ENCODE assay signal across 9 cellular contexts in genomic region chr14:99579903-99580570, GRCh38. TPM values are rescaled to one million over a fixed set of nuclear protein-coding genes. Genes with fewer than 3 reads are reported as not detected.
DNase-seq lines count a peak whose midpoint lies in the region; ATAC-seq, FAIRE-seq and TF ChIP-seq lines count a peak whose summit lies in the region.
"Had no signal": no experiment of that assay in that cellular context is flagged by ENCODE, and none has a peak within 500 bp of the region (broad histone marks: within the 10 kb centered on the region; RNA-seq: fewer than 3 reads in every experiment).

No MANE protein-coding gene starts in this region.

- intact Hi-C loops in K562 (cut with micrococcal nuclease) (no loop called here), left colon (cut with DNase I, micrococcal nuclease) (no loop called here)
- intact Hi-C loops in activated T-helper 1 cell treated with anti-CD3 and anti-CD28 coated beads, Interleukin-12 subunit alpha, Interleukin-12 subunit beta, Interleukin-2, Interleukin-4 antibody, amounts not matched to agents 30 ng/mL and 10 ng/mL and 1 ng/mL, durations not matched to agents 14 hours and 24 hours and 36 hours (cut with micrococcal nuclease): no loop called here

- peak overlapping the region; percentile 61 for H3K27ac ChIP-seq in HUES64 (ENCODE audit: low read depth, low read length)
- H3K27ac ChIP-seq in K562 (ENCODE audit: extremely low read depth, low read depth, low read length): no peak overlapping the region

- H3K4me1 ChIP-seq in HUES64 (ENCODE audit: insufficient read depth, low read length): peaks cover 24% of the 10 kb centered on the region
- H3K4me1 ChIP-seq in K562 (replicated peaks in 1 of 2; ENCODE audit: control insufficient read depth in 2 of 2, insufficient read depth in 2 of 2, low read length in 2 of 2): peaks cover 0 to 37% of the 10 kb centered on the region in 2 experiments; a peak in 3 of 5 replicates

- ATAC-seq in K562 (peak; percentile 59), left colon (peak; percentile 77)

- in situ Hi-C loops in K562 (cut with MboI): no loop called here

- no peak overlapping the region for H3K4me3 Mint-ChIP-seq in activated T-helper 1 cell treated with anti-CD3 and anti-CD28 coated beads, Interleukin-12 subunit alpha, Interleukin-12 subunit beta, Interleukin-2, Interleukin-4 antibody, amounts not matched to agents 30 ng/mL and 10 ng/mL and 1 ng/mL, durations not matched to agents 14 hours and 24 hours and 36 hours
- H3K4me3 Mint-ChIP-seq: activated naive CD8-positive, alpha-beta T cell treated with anti-CD3 and anti-CD28 coated beads, Interleukin-2, amount 10 ng/mL, durations not matched to agents 7 days and 5 days had no signal

- H3K9me1 ChIP-seq in K562 (ENCODE audit: control insufficient read depth, insufficient read depth, low read length): no peaks in the 10 kb centered on the region

- no peaks in the 10 kb centered on the region for H3K9me3 Mint-ChIP-seq in activated T-helper 1 cell treated with anti-CD3 and anti-CD28 coated beads, Interleukin-12 subunit alpha, Interleukin-12 subunit beta, Interleukin-2, Interleukin-4 antibody, amounts not matched to agents 30 ng/mL and 10 ng/mL and 1 ng/mL, durations not matched to agents 14 hours and 24 hours and 36 hours
- H3K9me3 Mint-ChIP-seq: activated naive CD8-positive, alpha-beta T cell treated with anti-CD3 and anti-CD28 coated beads, Interleukin-2, amount 10 ng/mL, durations not matched to agents 7 days and 5 days had no signal

- TF ChIP-seq EP300 in K562 (IDR thresholded peaks at IDR 0.05; ENCODE audit: low read length): no peak

- H3K27ac Mint-ChIP-seq in activated T-helper 1 cell treated with anti-CD3 and anti-CD28 coated beads, Interleukin-12 subunit alpha, Interleukin-12 subunit beta, Interleukin-2, Interleukin-4 antibody, amounts not matched to agents 30 ng/mL and 10 ng/mL and 1 ng/mL, durations not matched to agents 14 hours and 24 hours and 36 hours: no peak overlapping the region
- H3K27ac Mint-ChIP-seq: activated naive CD8-positive, alpha-beta T cell treated with anti-CD3 and anti-CD28 coated beads, Interleukin-2, amount 10 ng/mL, durations not matched to agents 7 days and 5 days had no signal

- H3K4me3 ChIP-seq in HUES64 (ENCODE audit: low read length): no peak overlapping the region
- no peak overlapping the region for H3K4me3 ChIP-seq in K562

- peak; percentile 14 to 31 (median 28) for DNase-seq in K562 (ENCODE audit: extremely low read depth in 1 of 4, low spot score in 3 of 4)
- DNase-seq in left colon: peak; percentile 76 to 88
- peak; percentile 79 for DNase-seq in ureter (ENCODE audit: low spot score)
- DNase-seq in NCI-H69 (lab: John Stamatoyannopoulos, UW): no peak
- DNase-seq in activated T-helper 1 cell treated with anti-CD3 and anti-CD28 coated beads, Interleukin-12 subunit alpha, Interleukin-12 subunit beta, Interleukin-2, Interleukin-4 antibody, amounts not matched to agents 30 ng/mL and 10 ng/mL and 1 ng/mL, durations not matched to agents 14 hours and 24 hours and 36 hours (ENCODE audit: low spot score): no peak
- DNase-seq in activated CD4-positive, alpha-beta T cell treated with anti-CD3 and anti-CD28 coated beads for 4 hours: no peak
- DNase-seq: activated naive CD8-positive, alpha-beta T cell treated with anti-CD3 and anti-CD28 coated beads, Interleukin-2, amount 10 ng/mL, durations not matched to agents 7 days and 5 days had no signal

- TF ChIP-seq CTCF in K562 (IDR thresholded peaks at IDR 0.05 in 2 of 3, conservative IDR thresholded peaks at IDR 0.05 in 1 of 3; ENCODE audit: insufficient read depth in 2 of 3, low read depth in 1 of 3, low read length in 3 of 3): no peak

- H3K36me3 Mint-ChIP-seq in activated T-helper 1 cell treated with anti-CD3 and anti-CD28 coated beads, Interleukin-12 subunit alpha, Interleukin-12 subunit beta, Interleukin-2, Interleukin-4 antibody, amounts not matched to agents 30 ng/mL and 10 ng/mL and 1 ng/mL, durations not matched to agents 14 hours and 24 hours and 36 hours (ENCODE audit: low read depth): no peaks in the 10 kb centered on the region
- H3K36me3 Mint-ChIP-seq: activated naive CD8-positive, alpha-beta T cell treated with anti-CD3 and anti-CD28 coated beads, Interleukin-2, amount 10 ng/mL, durations not matched to agents 7 days and 5 days had no signal

- POLR2A ChIA-PET in K562 (lab: Yijun Ruan, JAX): interaction anchor here (0.6 kb wide), 1 partner anchor 781 kb away, joined by 3 read pairs; no protein-coding TSS in a partner anchor

- no peak overlapping the region for H3K4me2 ChIP-seq in K562 (ENCODE audit: insufficient read depth, low read length)

- TF ChIP-seq POLR2A in K562 (conservative IDR thresholded peaks at IDR 0.05): no peak

- no peak for TF ChIP-seq RAD21 in K562 (CRISPR knock-in tag; conservative IDR thresholded peaks at IDR 0.05 in 1 of 2, IDR thresholded peaks at IDR 0.05 in 1 of 2)

- no peaks in the 10 kb centered on the region for H3K4me1 Mint-ChIP-seq in activated T-helper 1 cell treated with anti-CD3 and anti-CD28 coated beads, Interleukin-12 subunit alpha, Interleukin-12 subunit beta, Interleukin-2, Interleukin-4 antibody, amounts not matched to agents 30 ng/mL and 10 ng/mL and 1 ng/mL, durations not matched to agents 14 hours and 24 hours and 36 hours (ENCODE audit: low read depth)
- H3K4me1 Mint-ChIP-seq: activated naive CD8-positive, alpha-beta T cell treated with anti-CD3 and anti-CD28 coated beads, Interleukin-2, amount 10 ng/mL, durations not matched to agents 7 days and 5 days had no signal

- H3K27me3 ChIP-seq in HUES64 (ENCODE audit: insufficient read depth, low read length) (no peaks in the 10 kb centered on the region), K562 (ENCODE audit: control insufficient read depth in 2 of 2, insufficient read depth in 2 of 2, low read length in 2 of 2) (no peaks in the 10 kb centered on the region)

- no peak for FAIRE-seq in K562 (lab: Jason Lieb, UNC)
- FAIRE-seq: islet of Langerhans had no signal

- WGBS in HUES64: 38% methylated on average over 14 of the region's 14 CpGs
- WGBS in K562 (ENCODE audit: insufficient coverage, low coverage, missing lambda C conversion rate): 41% methylated on average over 7 of the region's 14 CpGs

- no TSS peak for BruUV-seq in K562 (replicated peaks; lab: Mats Ljungman, UMichigan)

- H3K36me3 ChIP-seq in HUES64 (ENCODE audit: insufficient read depth, low read length) (no peaks in the 10 kb centered on the region), K562 (ENCODE audit: control insufficient read depth, insufficient read depth, low read length) (no peaks in the 10 kb centered on the region)

- H3K9ac ChIP-seq in HUES64 (ENCODE audit: low read depth, low read length) (peak overlapping the region; percentile 51; the same call in 1 of the 2 replicates), K562 (ENCODE audit: insufficient read depth in 1 of 2, low read depth in 2 of 2, low read length in 2 of 2) (peak overlapping the region in 1 of 2 experiments; percentile 74; a peak in 1 of 4 replicates)

- H3K27me3 Mint-ChIP-seq in activated T-helper 1 cell treated with anti-CD3 and anti-CD28 coated beads, Interleukin-12 subunit alpha, Interleukin-12 subunit beta, Interleukin-2, Interleukin-4 antibody, amounts not matched to agents 30 ng/mL and 10 ng/mL and 1 ng/mL, durations not matched to agents 14 hours and 24 hours and 36 hours (ENCODE audit: insufficient read depth): peaks cover 2% of the 10 kb centered on the region
- H3K27me3 Mint-ChIP-seq: activated naive CD8-positive, alpha-beta T cell treated with anti-CD3 and anti-CD28 coated beads, Interleukin-2, amount 10 ng/mL, durations not matched to agents 7 days and 5 days had no signal

- no peaks in the 10 kb centered on the region for H3K9me3 ChIP-seq in HUES64 (ENCODE audit: insufficient read depth, low read depth, low read length)
- H3K9me3 ChIP-seq in K562 (replicated peaks; ENCODE audit: control insufficient read depth, insufficient read depth, low read depth, low read length): no peaks in the 10 kb centered on the region

- peaks cover 17% of the 10 kb centered on the region for H4K20me1 ChIP-seq in K562 (replicated peaks; ENCODE audit: control insufficient read depth, insufficient read depth, low read length)

- CTCF ChIA-PET in K562 (lab: Yijun Ruan, JAX; ENCODE audit: low intra/inter-chr PET ratio): no interaction called here

- no peaks in the 10 kb centered on the region for H3K79me2 ChIP-seq in K562 (ENCODE audit: control insufficient read depth, insufficient read depth, low read length)

- H2AFZ ChIP-seq in K562 (ENCODE audit: low read depth, low read length): no peak overlapping the region

RNA-seq across cellular contexts. Expression of gene CCDC85C, which starts 24.0 kb away (rescaled TPM):
- polyA plus RNA-seq in HUES64 (2013, experiment 1 of 2): 23.5 TPM
- polyA plus RNA-seq in HUES64 (2013, experiment 2 of 2): 23.5 TPM
- 5.9 and 10.4 TPM in 2 replicates for total RNA-seq in K562 (2011; cell fraction: chromatin; rRNA removed; ENCODE audit: low replicate concordance)
- total RNA-seq in K562 (2011; cell fraction: nucleolus; rRNA removed): 5.2 and 5.5 TPM in 2 replicates
- total RNA-seq in K562 (2011; cell fraction: nucleoplasm; rRNA removed): 5.1 and 5.3 TPM in 2 replicates
- total RNA-seq in K562 (2014; rRNA removed) (6.3 and 13.5 TPM in 2 replicates), K562 (2014; rRNA removed; fragmentation: Illumina TruSeq; extraction: Trizol) (3.7 and 5.2 TPM in 2 replicates), K562 (2015; rRNA removed; fragmentation: Illumina TruSeq; extraction: Trizol) (7.0 and 7.2 TPM in 2 replicates), K562 (2021) (22.0 and 22.7 TPM in 2 replicates), left colon (10 to 100 TPM; 66.3 to 68.1 TPM), ureter (30.1 TPM)
- polyA plus RNA-seq in K562 (2011; rRNA removed) (4.2 and 5.4 TPM in 2 replicates), K562 (2014; fragmentation: Illumina TruSeq; extraction: Trizol) (6.8 and 12.3 TPM in 2 replicates), K562 (2014; fragmentation: Nextera tagmentation; extraction: Ambion mirVana) (under 1 TPM; 0.18 to 0.27 TPM), K562 (2014; rRNA removed) (7.2 and 9.7 TPM in 2 replicates)
- 4.8 and 12.5 TPM in 2 replicates for polyA plus RNA-seq in K562 (2011; cell fraction: cytosol; rRNA removed)
- polyA plus RNA-seq in K562 (2011; cell fraction: nucleus; rRNA removed): 5.2 and 10.5 TPM in 2 replicates
- polyA plus RNA-seq in K562 (2012): 7.1 and 9.7 TPM in 2 replicates
- 4.5 and 5.3 TPM in 2 replicates for polyA minus RNA-seq in K562 (2011; rRNA and poly(A)+ RNA removed)
- polyA minus RNA-seq in K562 (2011; cell fraction: cytosol; rRNA and poly(A)+ RNA removed): 13.7 TPM in 2 replicates
- polyA minus RNA-seq in K562 (2011; cell fraction: nucleus; rRNA and poly(A)+ RNA removed): 1.8 and 3.0 TPM in 2 replicates
- 7.4 and 7.6 TPM in 2 replicates for total RNA-seq in activated T-helper 1 cell treated with anti-CD3 and anti-CD28 coated beads, Interleukin-12 subunit alpha, Interleukin-12 subunit beta, Interleukin-2, Interleukin-4 antibody, amounts not matched to agents 30 ng/mL and 10 ng/mL and 1 ng/mL, durations not matched to agents 14 hours and 24 hours and 36 hours

Comparison
In these comparisons a context has a peak if more than half of its experiments do, and no peak if none do; other contexts are left out.
1. DNase-seq: peak in K562 (4 of 4), left colon (2 of 2) and ureter (single experiment); none in NCI-H69 (single experiment), activated T-helper 1 cell treated with anti-CD3 and anti-CD28 coated beads, Interleukin-12 subunit alpha, Interleukin-12 subunit beta, Interleukin-2, Interleukin-4 antibody, amounts not matched to agents 30 ng/mL and 10 ng/mL and 1 ng/mL, durations not matched to agents 14 hours and 24 hours and 36 hours (single experiment) and activated CD4-positive, alpha-beta T cell treated with anti-CD3 and anti-CD28 coated beads for 4 hours (0 of 2).